ENCODE assay signal across 18 cellular contexts in the genomic region with DNA sequence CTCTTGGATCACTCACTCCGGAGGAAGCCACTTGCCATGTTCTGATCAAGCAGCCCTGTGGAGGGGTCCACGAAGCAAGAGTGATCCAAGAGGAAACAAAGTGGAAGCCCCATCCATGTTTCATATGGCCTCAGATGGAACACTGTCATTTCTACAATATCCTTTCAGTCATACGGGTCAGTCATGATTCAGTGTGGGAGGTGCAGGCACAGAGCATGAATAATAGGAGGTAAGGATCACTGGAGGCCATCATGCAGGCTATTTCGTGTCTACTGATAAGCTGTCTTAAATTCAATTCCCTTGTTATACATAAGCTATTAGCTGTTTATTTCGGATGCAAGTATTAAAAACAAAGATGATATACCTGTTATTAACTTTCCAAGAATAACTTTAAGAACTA. TPM values are rescaled to one million over a fixed set of nuclear protein-coding genes. Genes with fewer than 3 reads are reported as not detected.
A peak's percentile ranks its signal among the peaks of the same experiment; 100 is the strongest.
DNase-seq lines count a peak whose midpoint lies in the region; ATAC-seq and TF ChIP-seq lines count a peak whose summit lies in the region.
"Had no signal": no experiment of that assay in that cellular context is flagged by ENCODE, and none has a peak within 500 bp of the region (broad histone marks: within the 10 kb centered on the region; RNA-seq: fewer than 3 reads in every experiment).

No MANE protein-coding gene starts in this region.

- ATAC-seq in foreskin keratinocyte: peak; percentile 56
- no peak for ATAC-seq in mucosa of descending colon
- no peak for ATAC-seq in GM21447 (IDR thresholded peaks at IDR 0.05; ENCODE audit: unreplicated experiment)
- ATAC-seq in WTC11: no peak
- ATAC-seq: HCT116, K562 had no signal

- peak overlapping the region; percentile 76 for H3K4me2 ChIP-seq in DOHH2 (ENCODE audit: low read length)
- H3K4me2 ChIP-seq in H9 (ENCODE audit: insufficient read depth, insufficient read length, low read length): no peak overlapping the region
- H3K4me2 ChIP-seq in trophoblast cell (ENCODE audit: low read length): no peak overlapping the region

- CTCF ChIA-PET in WTC11 (lab: Charles Lee): interaction anchor here (2.2 kb wide), 1 partner anchor 9 kb away, joined by 9 read pairs; no protein-coding TSS in a partner anchor

- H3K4me3 Mint-ChIP-seq in H9 (no peak overlapping the region), WTC11 (no peak overlapping the region)
- H3K4me3 Mint-ChIP-seq: CD4-positive, CD25-positive, alpha-beta regulatory T cell; CD8-positive, alpha-beta memory T cell; HFFc6 had no signal

- H3K36me3 Mint-ChIP-seq in H9 (ENCODE audit: insufficient read depth in 1 of 3, low read depth in 3 of 3) (peaks cover 0 to 6% (median 4%) of the 10 kb centered on the region in 3 experiments; a peak in 2 of 7 replicates), WTC11 (no peaks in the 10 kb centered on the region)

- H3K14ac ChIP-seq in H9 (ENCODE audit: insufficient read depth, low read length) (no peak overlapping the region; the same call in 1 of the 2 replicates), trophoblast cell (ENCODE audit: low read length) (no peak overlapping the region)

- H3K27me3 Mint-ChIP-seq in H9 (ENCODE audit: low read depth) (no peaks in the 10 kb centered on the region), WTC11 (ENCODE audit: low read depth) (no peaks in the 10 kb centered on the region)
- H3K27me3 Mint-ChIP-seq: CD4-positive, CD25-positive, alpha-beta regulatory T cell; CD8-positive, alpha-beta memory T cell had no signal

- H3K36me3 ChIP-seq in DOHH2 (ENCODE audit: control insufficient read depth, low read length) (peaks cover 18% of the 10 kb centered on the region), trophoblast cell (ENCODE audit: control insufficient read depth in 1 of 2, insufficient read depth in 2 of 2, low read length in 2 of 2) (peaks cover 0 to 5% of the 10 kb centered on the region in 2 experiments), mucosa of descending colon (ENCODE audit: low read depth) (no peaks in the 10 kb centered on the region)
- H3K36me3 ChIP-seq: BE2C had no signal

- no CpG with 5 or more reads among the region's 5 CpGs for WGBS in H9 (ENCODE audit: extremely low coverage, insufficient read length, low lambda C conversion rate)
- WGBS in trophoblast cell (ENCODE audit: extremely low coverage, insufficient coverage, insufficient read length): no CpG with 5 or more reads among the region's 5 CpGs

- H3K4me3 ChIP-seq in DOHH2 (ENCODE audit: low read length) (peak overlapping the region; percentile 64), trophoblast cell (ENCODE audit: low read depth, low read length) (no peak overlapping the region), mucosa of descending colon (no peak overlapping the region)
- H3K4me3 ChIP-seq: K562 had no signal

- POLR2A ChIA-PET in WTC11 (lab: Charles Lee): no interaction called here

- H3T11ph ChIP-seq in H9 (ENCODE audit: low read length): no peak overlapping the region

- no peaks in the 10 kb centered on the region for H3K9me2 ChIP-seq in DOHH2 (replicated peaks; ENCODE audit: control insufficient read depth, low read length)

- no peaks in the 10 kb centered on the region for H3K9me3 ChIP-seq in DOHH2 (ENCODE audit: control insufficient read depth, insufficient read depth, low read length)
- H3K9me3 ChIP-seq in H9 (ENCODE audit: control insufficient read depth, low read depth, low read length): no peaks in the 10 kb centered on the region
- no peaks in the 10 kb centered on the region for H3K9me3 ChIP-seq in trophoblast cell (ENCODE audit: insufficient read depth, low read depth, low read length)
- H3K9me3 ChIP-seq in mucosa of descending colon: no peaks in the 10 kb centered on the region
- H3K9me3 ChIP-seq: BE2C had no signal

- H4K20me1 ChIP-seq in DOHH2 (ENCODE audit: control insufficient read depth, insufficient read depth, low read depth, low read length) (no peaks in the 10 kb centered on the region), H9 (ENCODE audit: control insufficient read depth, insufficient read depth, insufficient read length) (no peaks in the 10 kb centered on the region)

- no peak for DNase-seq in H9
- no peak for DNase-seq in foreskin keratinocyte
- DNase-seq in trophoblast cell: peak; percentile 39 to 59
- no peak for DNase-seq in mucosa of descending colon
- DNase-seq in WTC11 (ENCODE audit: low spot score): no peak
- DNase-seq in SHP77 treated with DMSO at 0.1 percent for 48 hours (lab: John Stamatoyannopoulos, UW): no peak
- DNase-seq: BE2C; C1 segment of cervical spinal cord; CD4-positive, CD25-positive, alpha-beta regulatory T cell; CD8-positive, alpha-beta memory T cell; COR-L47; GDM1; HFFc6; IMR-90 had no signal

- H2BK5ac ChIP-seq in H9 (ENCODE audit: insufficient read length, low read length): no peak overlapping the region
- H2BK5ac ChIP-seq in trophoblast cell (ENCODE audit: low read depth, low read length, poor library complexity): no peak overlapping the region

- H3K4ac ChIP-seq in H9 (ENCODE audit: low read depth, low read length): no peak overlapping the region
- H3K4ac ChIP-seq in trophoblast cell (ENCODE audit: low read depth, low read length): no peak overlapping the region

- TF ChIP-seq CTCF in DOHH2 (IDR thresholded peaks at IDR 0.05; ENCODE audit: low read depth, low read length, poor library complexity, severe bottlenecking) (no peak), H9 (conservative IDR thresholded peaks at IDR 0.05) (no peak), foreskin keratinocyte (conservative IDR thresholded peaks at IDR 0.05) (no peak), mucosa of descending colon (IDR thresholded peaks at IDR 0.05) (no peak), WTC11 (IDR thresholded peaks at IDR 0.05) (no peak)

- H3K23me2 ChIP-seq in H9 (ENCODE audit: insufficient read length, low read depth, low read length, poor library complexity, severe bottlenecking): no peaks in the 10 kb centered on the region

- H3K18ac ChIP-seq in H9 (ENCODE audit: insufficient read length, low read depth, low read length) (no peak overlapping the region), trophoblast cell (ENCODE audit: low read length) (no peak overlapping the region)

- H4K91ac ChIP-seq in H9 (ENCODE audit: insufficient read length, low read depth, low read length) (no peak overlapping the region), trophoblast cell (ENCODE audit: low read depth, low read length) (no peak overlapping the region)

- no peak overlapping the region for H3K56ac ChIP-seq in H9 (ENCODE audit: insufficient read length, low read depth, low read length)

- H3K27ac ChIP-seq in DOHH2 (ENCODE audit: low read depth, low read length): peak overlapping the region; percentile 48
- no peak overlapping the region for H3K27ac ChIP-seq in H9 (ENCODE audit: insufficient read length, low read depth, low read length)
- H3K27ac ChIP-seq in foreskin keratinocyte: no peak overlapping the region
- H3K27ac ChIP-seq in trophoblast cell (ENCODE audit: low read depth, low read length): no peak overlapping the region

- H3K9me3 Mint-ChIP-seq in H9: no peaks in the 10 kb centered on the region
- H3K9me3 Mint-ChIP-seq in WTC11: no peaks in the 10 kb centered on the region
- H3K9me3 Mint-ChIP-seq: CD4-positive, CD25-positive, alpha-beta regulatory T cell; CD8-positive, alpha-beta memory T cell; HFFc6 had no signal

- H3K79me2 ChIP-seq in DOHH2 (ENCODE audit: control insufficient read depth, low read length): peaks cover 46% of the 10 kb centered on the region
- H3K79me2 ChIP-seq in H9 (ENCODE audit: insufficient read depth, low read length): no peaks in the 10 kb centered on the region; the same call in 1 of the 2 replicates
- no peaks in the 10 kb centered on the region for H3K79me2 ChIP-seq in trophoblast cell (ENCODE audit: control insufficient read depth, insufficient read depth, low read length, poor library complexity)

- no peak overlapping the region for H3K23ac ChIP-seq in H9 (ENCODE audit: insufficient read length, low read depth, low read length)
- no peak overlapping the region for H3K23ac ChIP-seq in trophoblast cell (ENCODE audit: low read length)

- H3K9ac ChIP-seq in H9 (ENCODE audit: extremely low read depth, insufficient read length, low read length) (no peak overlapping the region), trophoblast cell (ENCODE audit: low read length) (no peak overlapping the region)

- H2BK20ac ChIP-seq in H9 (ENCODE audit: low read depth, low read length, poor library complexity, severe bottlenecking): no peak overlapping the region

- intact Hi-C loops in mucosa of descending colon (cut with DNase I, micrococcal nuclease): no loop called here

- H2AFZ ChIP-seq in H9 (ENCODE audit: low read length) (no peak overlapping the region), trophoblast cell (ENCODE audit: insufficient read depth, low read length, poor library complexity) (no peak overlapping the region)

- H3K79me1 ChIP-seq in H9 (ENCODE audit: insufficient read depth, low read depth, low read length, poor library complexity, severe bottlenecking) (no peaks in the 10 kb centered on the region), trophoblast cell (ENCODE audit: low read length) (no peaks in the 10 kb centered on the region)

- H2BK12ac ChIP-seq in H9 (ENCODE audit: insufficient read length, low read depth, low read length) (no peak overlapping the region), trophoblast cell (ENCODE audit: low read length) (no peak overlapping the region)

- H3K27ac Mint-ChIP-seq in H9: no peak overlapping the region
- no peak overlapping the region for H3K27ac Mint-ChIP-seq in WTC11
- H3K27ac Mint-ChIP-seq: HFFc6 had no signal

- H4K5ac ChIP-seq in H9 (ENCODE audit: insufficient read length, low read depth, low read length): no peak overlapping the region

- no peak overlapping the region for H4K12ac ChIP-seq in trophoblast cell (ENCODE audit: low read depth, low read length)

- H2BK120ac ChIP-seq in H9 (ENCODE audit: low read depth, low read length, poor library complexity, severe bottlenecking): no peak overlapping the region
- H2BK120ac ChIP-seq in trophoblast cell (ENCODE audit: insufficient read depth, low read length, poor library complexity): no peak overlapping the region

- H2AK5ac ChIP-seq in H9 (ENCODE audit: insufficient read length, low read length) (no peak overlapping the region), trophoblast cell (ENCODE audit: low read length) (no peak overlapping the region)

- H3K4me1 ChIP-seq in DOHH2 (ENCODE audit: control insufficient read depth, low read length) (peaks cover 71% of the 10 kb centered on the region), H9 (ENCODE audit: insufficient read depth, low read length) (no peaks in the 10 kb centered on the region), foreskin keratinocyte (peaks cover 10% of the 10 kb centered on the region), trophoblast cell (ENCODE audit: control insufficient read depth in 1 of 2, insufficient read depth in 2 of 2, low read length in 2 of 2) (peaks cover 3 to 4% of the 10 kb centered on the region in 2 experiments), mucosa of descending colon (ENCODE audit: low read depth) (no peaks in the 10 kb centered on the region)
- H3K4me1 ChIP-seq: BE2C had no signal

- no peak overlapping the region for H2BK15ac ChIP-seq in H9 (ENCODE audit: low read depth, low read length)

- peak overlapping the region; percentile 96 for H4K8ac ChIP-seq in H9 (replicated peaks; ENCODE audit: insufficient read length, low read depth, low read length)
- no peak overlapping the region for H4K8ac ChIP-seq in trophoblast cell (ENCODE audit: low read depth, low read length)

- H3F3A ChIP-seq in DOHH2 (ENCODE audit: control insufficient read depth, insufficient read depth): peaks cover 4% of the 10 kb centered on the region; the same call in 1 of the 2 replicates

- H3K27me3 ChIP-seq in DOHH2 (ENCODE audit: control insufficient read depth, low read length) (no peaks in the 10 kb centered on the region), H9 (ENCODE audit: insufficient read depth, low read length) (no peaks in the 10 kb centered on the region), foreskin keratinocyte (no peaks in the 10 kb centered on the region), trophoblast cell (ENCODE audit: insufficient read depth, low read length) (no peaks in the 10 kb centered on the region)
- H3K27me3 ChIP-seq: BE2C had no signal

- H3K4me1 Mint-ChIP-seq in H9 (peaks cover 4 to 8% of the 10 kb centered on the region in 2 experiments; a peak in 3 of 4 replicates), WTC11 (peaks cover 15% of the 10 kb centered on the region)

RNA-seq across cellular contexts. Expression of gene VPS41, which starts 36.8 kb away (rescaled TPM):
- 49.3 and 50.4 TPM in 2 replicates for total RNA-seq in H9 (2021)
- total RNA-seq in foreskin keratinocyte: 31.0 and 35.3 TPM in 2 replicates
- 6.8 and 6.9 TPM in 2 replicates for polyA plus RNA-seq in foreskin keratinocyte
- polyA plus RNA-seq in trophoblast cell (2013): 18.5 and 21.4 TPM in 2 replicates
- total RNA-seq in mucosa of descending colon: 10 to 100 TPM; 57.7 to 63.5 (median 63.0) TPM
- 50.3 to 59.2 TPM (median 56.2 TPM) in 3 replicates for total RNA-seq in WTC11 (2021)

Comparison
In these comparisons a context has a peak if more than half of its experiments do, and no peak if none do; other contexts are left out.
1. DNase-seq: peak in trophoblast cell (2 of 2); none in H9 (single experiment), foreskin keratinocyte (0 of 2), mucosa of descending colon (0 of 3), WTC11 (single experiment) and SHP77 treated with DMSO at 0.1 percent for 48 hours (single experiment).